20 cellular contexts compared by ENCODE assay signal in the genomic region with DNA sequence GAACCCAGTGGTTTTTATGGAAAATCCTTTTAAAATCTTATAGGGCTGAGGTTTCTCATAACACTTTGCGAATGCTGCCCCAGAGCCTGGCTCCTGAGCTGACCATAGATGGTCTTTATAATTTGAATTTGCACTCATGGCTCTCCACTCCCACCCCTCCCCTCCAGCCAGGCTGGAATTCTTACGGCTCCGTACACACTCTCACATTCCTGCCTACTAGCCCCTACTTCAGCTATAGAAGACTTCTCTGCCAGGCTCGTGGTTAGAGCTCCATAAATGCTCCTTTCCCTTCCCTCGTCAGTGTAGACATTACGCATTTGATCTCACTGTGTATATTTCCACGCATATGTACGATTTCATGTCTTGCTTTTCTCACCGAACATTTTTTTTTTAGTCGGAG. TPM values are rescaled to one million over a fixed set of nuclear protein-coding genes. Genes with fewer than 3 reads are reported as not detected.
A peak's percentile ranks its signal among the peaks of the same experiment; 100 is the strongest.
DNase-seq lines count a peak whose midpoint lies in the region; ATAC-seq and TF ChIP-seq lines count a peak whose summit lies in the region.
"Had no signal": no experiment of that assay in that cellular context is flagged by ENCODE, and none has a peak within 500 bp of the region (broad histone marks: within the 10 kb centered on the region; RNA-seq: fewer than 3 reads in every experiment).

No MANE protein-coding gene starts in this region.

- peak overlapping the region; percentile 79 for H3K27ac Mint-ChIP-seq in neural progenitor cell
- peak overlapping the region; percentile 71 for H3K27ac Mint-ChIP-seq in type B pancreatic cell
- H3K27ac Mint-ChIP-seq: activated naive CD8-positive, alpha-beta T cell treated with anti-CD3 and anti-CD28 coated beads, Interleukin-2, amount 50 U/mL, for 24 hours had no signal

- H4K20me1 ChIP-seq in neural progenitor cell (ENCODE audit: low read depth), result no peaks in the 10 kb centered on the region
- no peaks in the 10 kb centered on the region for H4K20me1 ChIP-seq in MM.1S (ENCODE audit: insufficient read depth, low read length)
- H4K20me1 ChIP-seq: BLaER1 had no signal

- H3K4me2 ChIP-seq in neural progenitor cell, result no peak overlapping the region
- H3K4me2 ChIP-seq in MM.1S (ENCODE audit: low read depth, low read length), result no peak overlapping the region
- H3K4me2 ChIP-seq: BLaER1 had no signal

- H2AFZ ChIP-seq in neural progenitor cell (replicated peaks) (no peak overlapping the region), MM.1S (ENCODE audit: low read length) (no peak overlapping the region)

- TF ChIP-seq CTCF in cardiac muscle cell (IDR thresholded peaks at IDR 0.05; ENCODE audit: low read depth, low read length), result no peak
- TF ChIP-seq CTCF in neural progenitor cell (IDR thresholded peaks at IDR 0.05), result no peak
- TF ChIP-seq CTCF in type B pancreatic cell (conservative IDR thresholded peaks at IDR 0.05), result no peak
- TF ChIP-seq CTCF in MM.1S (IDR thresholded peaks at IDR 0.05; ENCODE audit: low read length), result no peak

- H3K27ac ChIP-seq in cardiac muscle cell (peak overlapping the region; percentile 60), esophagus (ENCODE audit: low read depth in 2 of 2, low read length in 1 of 2) (peak overlapping the region; percentile 49 to 58), neural progenitor cell (no peak overlapping the region), MM.1S (ENCODE audit: low read length) (no peak overlapping the region)
- H3K27ac ChIP-seq: BLaER1 had no signal

- H3K4me1 Mint-ChIP-seq in neural progenitor cell (peaks cover 67% of the 10 kb centered on the region), type B pancreatic cell (ENCODE audit: unreplicated experiment) (peaks cover 42% of the 10 kb centered on the region)

- DNase-seq in cardiac muscle cell (ENCODE audit: low read depth in 1 of 2, low spot score in 1 of 2) (peak in 1 of 2 donors; percentile 46), cardiac septum (ENCODE audit: low spot score) (no peak), neural progenitor cell (ENCODE audit: low spot score) (peak; percentile 45), type B pancreatic cell (ENCODE audit: extremely low spot score, unreplicated experiment) (no peak), MM.1S (no peak)
- DNase-seq in stimulated activated CD4-positive, alpha-beta T cell treated with anti-CD3 and anti-CD28 coated beads, Interleukin-12 subunit alpha, Interleukin-12 subunit beta, amount 100 ng/mL, for 4 hours, result no peak
- DNase-seq: 8988T; activated naive CD8-positive, alpha-beta T cell treated with anti-CD3 and anti-CD28 coated beads, Interleukin-2, amount 50 U/mL, for 24 hours; central memory CD4-positive, alpha-beta T cell; effector CD8-positive, alpha-beta T cell; GDM1; kidney; mesendoderm; NCI-H1417 treated with DMSO at 0.1 percent for 48 hours; NCI-H526; stimulated activated CD4-positive, alpha-beta T cell treated with anti-CD3 and anti-CD28 coated beads, Interleukin-2, amount 100 ng/mL, for 48 hours had no signal

- H3K9me3 ChIP-seq in cardiac muscle cell (ENCODE audit: low read depth) (no peaks in the 10 kb centered on the region), esophagus (ENCODE audit: control insufficient read depth in 2 of 2, insufficient read depth in 1 of 2, low read depth in 1 of 2, low read length in 1 of 2) (no peaks in the 10 kb centered on the region), neural progenitor cell (ENCODE audit: low read depth) (no peaks in the 10 kb centered on the region), MM.1S (replicated peaks; ENCODE audit: insufficient read depth, low read length) (no peaks in the 10 kb centered on the region)
- H3K9me3 ChIP-seq: BLaER1 had no signal

- H3K4me3 ChIP-seq in cardiac muscle cell (no peak overlapping the region), esophagus (ENCODE audit: low read depth in 1 of 2, low read length in 2 of 2) (no peak overlapping the region), neural progenitor cell (no peak overlapping the region), MM.1S (ENCODE audit: low read length) (no peak overlapping the region)
- H3K4me3 ChIP-seq: BLaER1 had no signal

- peaks cover 3% of the 10 kb centered on the region for H3K27me3 Mint-ChIP-seq in neural progenitor cell (ENCODE audit: insufficient read depth, low read depth)
- H3K27me3 Mint-ChIP-seq in type B pancreatic cell, result no peaks in the 10 kb centered on the region

- no peaks in the 10 kb centered on the region for H3K79me2 ChIP-seq in neural progenitor cell (ENCODE audit: low read depth)
- H3K79me2 ChIP-seq in MM.1S (ENCODE audit: low read length), result no peaks in the 10 kb centered on the region

- no peaks in the 10 kb centered on the region for H3K36me3 Mint-ChIP-seq in neural progenitor cell
- H3K36me3 Mint-ChIP-seq in type B pancreatic cell, result no peaks in the 10 kb centered on the region

- H3K9ac ChIP-seq in neural progenitor cell (no peak overlapping the region), MM.1S (ENCODE audit: low read length) (no peak overlapping the region)
- H3K9ac ChIP-seq: BLaER1 had no signal

- no peak for ATAC-seq in GM21529 (IDR thresholded peaks at IDR 0.05; ENCODE audit: unreplicated experiment)
- ATAC-seq: activated CD4-positive, CD25-positive, alpha-beta regulatory T cell treated with anti-CD3 and anti-CD28 coated beads, Interleukin-2, amount 50 U/mL, for 24 hours; activated naive CD8-positive, alpha-beta T cell treated with anti-CD3 and anti-CD28 coated beads, Interleukin-2, amount 50 U/mL, for 24 hours had no signal

- intact Hi-C loops in cardiac septum (cut with DNase I), result no loop called here

- 78 to 82% methylated on average over 10 of the region's 10 CpGs for WGBS in esophagus, 2 donors

- H3K9me2 ChIP-seq in MM.1S (replicated peaks; ENCODE audit: insufficient read depth, low read length), result no peaks in the 10 kb centered on the region

- H3K36me3 ChIP-seq in cardiac muscle cell (no peaks in the 10 kb centered on the region), esophagus (ENCODE audit: control insufficient read depth in 2 of 2, insufficient read depth in 2 of 2, low read length in 1 of 2) (no peaks in the 10 kb centered on the region), neural progenitor cell (no peaks in the 10 kb centered on the region), MM.1S (replicated peaks; ENCODE audit: insufficient read depth, low read length) (no peaks in the 10 kb centered on the region)
- H3K36me3 ChIP-seq: BLaER1 had no signal

- H3K27me3 ChIP-seq in cardiac muscle cell, result no peaks in the 10 kb centered on the region
- no peaks in the 10 kb centered on the region for H3K27me3 ChIP-seq in esophagus (ENCODE audit: control insufficient read depth in 1 of 2, insufficient read depth in 2 of 2, low read length in 2 of 2)
- H3K27me3 ChIP-seq in neural progenitor cell, result no peaks in the 10 kb centered on the region
- H3K27me3 ChIP-seq in MM.1S (replicated peaks; ENCODE audit: insufficient read depth, low read length), result no peaks in the 10 kb centered on the region
- H3K27me3 ChIP-seq: BLaER1 had no signal

- H3K9me3 Mint-ChIP-seq in neural progenitor cell (no peaks in the 10 kb centered on the region), type B pancreatic cell (no peaks in the 10 kb centered on the region)
- H3K9me3 Mint-ChIP-seq: activated naive CD8-positive, alpha-beta T cell treated with anti-CD3 and anti-CD28 coated beads, Interleukin-2, amount 50 U/mL, for 24 hours had no signal

- H3K4me3 Mint-ChIP-seq in neural progenitor cell (no peak overlapping the region), type B pancreatic cell (no peak overlapping the region)
- H3K4me3 Mint-ChIP-seq: activated naive CD8-positive, alpha-beta T cell treated with anti-CD3 and anti-CD28 coated beads, Interleukin-2, amount 50 U/mL, for 24 hours had no signal

- H3F3A ChIP-seq in neural progenitor cell (ENCODE audit: low read depth) (peaks cover 62% of the 10 kb centered on the region), MM.1S (ENCODE audit: insufficient read depth, low read length) (no peaks in the 10 kb centered on the region)

- H3K4me1 ChIP-seq in cardiac muscle cell (ENCODE audit: low read depth) (peaks cover 36% of the 10 kb centered on the region), esophagus (ENCODE audit: control insufficient read depth in 2 of 2, insufficient read depth in 2 of 2, low read length in 1 of 2) (peaks cover 0 to 7% of the 10 kb centered on the region in 2 donors), neural progenitor cell (peaks cover 43% of the 10 kb centered on the region), MM.1S (ENCODE audit: low read length) (no peaks in the 10 kb centered on the region)

RNA-seq across cellular contexts. Expression of a gene that starts 5.4 kb away (rescaled TPM):
- 112 and 193 TPM in 2 replicates for total RNA-seq in cardiac muscle cell
- polyA plus RNA-seq in cardiac muscle cell, result 62.3 and 96.2 TPM in 2 replicates
- 506 TPM for total RNA-seq in cardiac septum
- polyA plus RNA-seq in esophagus, result 10 to 100 TPM; 37.6 to 55.0 TPM
- total RNA-seq in neural progenitor cell (ENCODE audit: low replicate concordance), result 6.9 and 23.6 TPM in 2 replicates
- 124 and 130 TPM in 2 replicates for total RNA-seq in type B pancreatic cell (ENCODE audit: low replicate concordance)

RNA-seq across cellular contexts. Expression of a gene that starts 34.4 kb away (rescaled TPM):
- total RNA-seq in cardiac muscle cell, result not detected in 2 replicates
- polyA plus RNA-seq in cardiac muscle cell, result not detected in 2 replicates
- not detected for total RNA-seq in cardiac septum
- 1 to 10 TPM in 1 of 2 donors, under 1 TPM in 1; 0.18 to 1.1 TPM for polyA plus RNA-seq in esophagus
- total RNA-seq in neural progenitor cell (ENCODE audit: low replicate concordance), result not detected in 2 replicates
- total RNA-seq in type B pancreatic cell (ENCODE audit: low replicate concordance), result not detected in 2 replicates
- total RNA-seq: kidney had no signal

RNA-seq across cellular contexts. Expression of a gene that starts 59.0 kb away (rescaled TPM):
- not detected in 2 replicates for total RNA-seq in cardiac muscle cell
- polyA plus RNA-seq in cardiac muscle cell, result not detected in 2 replicates
- not detected for total RNA-seq in cardiac septum
- polyA plus RNA-seq in esophagus, result 1 to 10 TPM in 1 of 2 donors, under 1 TPM in 1; 0.47 to 2.6 TPM
- not detected in 2 replicates for total RNA-seq in neural progenitor cell (ENCODE audit: low replicate concordance)
- 0.40 TPM in 1 of 2 replicates, not detected in the other for total RNA-seq in type B pancreatic cell (ENCODE audit: low replicate concordance)
- total RNA-seq: kidney had no signal

Comparison
In these comparisons a context has a peak if more than half of its experiments do, and no peak if none do; other contexts are left out.
1. H3K27ac ChIP-seq: peak in cardiac muscle cell (single experiment) and esophagus (2 of 2); none in neural progenitor cell (single experiment) and MM.1S (single experiment).